ENCODE assay signal across 9 cellular contexts in genomic region chr5:77645158-77645994, GRCh38. TPM values are rescaled to one million over a fixed set of nuclear protein-coding genes. Genes with fewer than 3 reads are reported as not detected.
A peak's percentile ranks its signal among the peaks of the same experiment; 100 is the strongest.
DNase-seq lines count a peak whose midpoint lies in the region; ATAC-seq and TF ChIP-seq lines count a peak whose summit lies in the region.
"Had no signal": no experiment of that assay in that cellular context is flagged by ENCODE, and none has a peak within 500 bp of the region (broad histone marks: within the 10 kb centered on the region; RNA-seq: fewer than 3 reads in every experiment).

No MANE protein-coding gene starts in this region.

- TF ChIP-seq CTCF in GM10266 (IDR thresholded peaks at IDR 0.05; ENCODE audit: control insufficient read depth, insufficient read depth, low read depth, missing control alignments) = peak; percentile 70

- CTCF ChIA-PET in activated naive CD4-positive, alpha-beta T cell treated with anti-CD3 and anti-CD28 coated beads for 36 hours (lab: Charles Lee) = no interaction called here

- H3K27me3 Mint-ChIP-seq in activated naive CD4-positive, alpha-beta T cell treated with anti-CD3 and anti-CD28 coated beads for 36 hours (ENCODE audit: low read depth) = peaks cover 80% of the 10 kb centered on the region

- peaks cover 19% of the 10 kb centered on the region for H3K4me1 Mint-ChIP-seq in activated naive CD4-positive, alpha-beta T cell treated with anti-CD3 and anti-CD28 coated beads for 36 hours (ENCODE audit: low read depth)

- peaks cover 3% of the 10 kb centered on the region for H3K9me3 ChIP-seq in iPS-18c (ENCODE audit: control insufficient read depth, insufficient read depth, low read length)

- H3K4me3 ChIP-seq in iPS-18c (ENCODE audit: insufficient read depth, low read depth, low read length) = peak overlapping the region; percentile 39

- H3K9me3 Mint-ChIP-seq in activated naive CD4-positive, alpha-beta T cell treated with anti-CD3 and anti-CD28 coated beads for 36 hours = no peaks in the 10 kb centered on the region

- ATAC-seq in GM18870 (IDR thresholded peaks at IDR 0.05; ENCODE audit: unreplicated experiment) = no peak

- H3K27ac Mint-ChIP-seq in activated naive CD4-positive, alpha-beta T cell treated with anti-CD3 and anti-CD28 coated beads for 36 hours = no peak overlapping the region

- H3K4me3 Mint-ChIP-seq in activated naive CD4-positive, alpha-beta T cell treated with anti-CD3 and anti-CD28 coated beads for 36 hours = peak overlapping the region; percentile 39

- no peaks in the 10 kb centered on the region for H3K36me3 Mint-ChIP-seq in activated naive CD4-positive, alpha-beta T cell treated with anti-CD3 and anti-CD28 coated beads for 36 hours (ENCODE audit: low read depth)

- DNase-seq in A172 (ENCODE audit: low spot score) = peak; percentile 8
- peak; percentile 91 for DNase-seq in GM10266 (ENCODE audit: extremely low spot score)
- peak; percentile 55 for DNase-seq in NAMALWA (ENCODE audit: low spot score)
- no peak for DNase-seq in activated naive CD4-positive, alpha-beta T cell treated with anti-CD3 and anti-CD28 coated beads for 36 hours
- DNase-seq in stimulated activated CD8-positive, alpha-beta memory T cell treated with anti-CD3 and anti-CD28 coated beads, Interleukin-4, amount 100 ng/mL, for 48 hours = peak; percentile 68
- DNase-seq in epidermal melanocyte (ENCODE audit: insufficient read length, low spot score) = no peak

- intact Hi-C loops in activated naive CD4-positive, alpha-beta T cell treated with anti-CD3 and anti-CD28 coated beads for 36 hours (cut with micrococcal nuclease) = loop anchor here (2.0 to 5.0 kb wide), 3 partner anchors 15 to 327 kb away; no protein-coding TSS in a partner anchor

RNA-seq across cellular contexts. Expression of gene OTP, which starts 6.9 kb away (rescaled TPM):
- total RNA-seq in A172 (2014; rRNA removed; shearing (Covaris generic)) = not detected in 2 replicates
- not detected for total RNA-seq in activated naive CD4-positive, alpha-beta T cell treated with anti-CD3 and anti-CD28 coated beads for 36 hours
- total RNA-seq: temporal lobe had no signal

Comparison
In these comparisons a context has a peak if more than half of its experiments do, and no peak if none do; other contexts are left out.
1. DNase-seq: peak in A172 (single experiment), GM10266 (single experiment), NAMALWA (single experiment) and stimulated activated CD8-positive, alpha-beta memory T cell treated with anti-CD3 and anti-CD28 coated beads, Interleukin-4, amount 100 ng/mL, for 48 hours (single experiment); none in activated naive CD4-positive, alpha-beta T cell treated with anti-CD3 and anti-CD28 coated beads for 36 hours (single experiment) and epidermal melanocyte (single experiment).